In the genomic region with DNA sequence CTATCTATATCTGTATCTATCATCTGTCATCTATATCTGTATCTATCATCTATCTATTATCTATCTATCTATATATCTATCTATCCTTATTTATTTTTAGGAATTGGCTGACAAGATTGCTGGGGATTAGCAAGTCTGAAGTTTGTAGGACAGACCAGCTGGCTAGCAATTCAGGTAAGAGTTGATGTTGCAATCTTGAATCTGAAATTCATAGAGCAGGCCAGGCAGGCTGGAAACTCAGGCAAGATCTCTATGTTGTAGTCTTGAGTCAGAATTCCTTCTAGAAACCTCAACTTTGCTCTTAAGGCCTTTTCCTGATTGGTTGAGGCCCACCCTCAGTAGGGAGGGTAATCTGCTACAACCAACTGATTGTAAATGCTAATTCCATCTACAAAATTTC, we compare ENCODE assay signal across 14 cellular contexts.
"Had no signal": no experiment of that assay in that cellular context is flagged by ENCODE, and none has a peak within 500 bp of the region (broad histone marks: within the 10 kb centered on the region; RNA-seq: fewer than 3 reads in every experiment).

No MANE protein-coding gene starts in this region.

- DNase-seq: activated naive CD8-positive, alpha-beta T cell treated with anti-CD3 and anti-CD28 coated beads for 36 hours; foreskin keratinocyte; nephron progenitor cell; occipital lobe; T-cell; T-helper 9 cell; testis had no signal

- FAIRE-seq: astrocyte, endometrium had no signal

- H3K27me3 ChIP-seq: cardiac muscle cell, foreskin keratinocyte, right atrium auricular region, testis had no signal

- H3K4me1 ChIP-seq: foreskin keratinocyte, right atrium auricular region, testis had no signal

- H3K27ac ChIP-seq: cardiac muscle cell, foreskin keratinocyte, right atrium auricular region, testis had no signal

- H3K36me3 ChIP-seq: cardiac muscle cell, right atrium auricular region had no signal

- H3K4me3 ChIP-seq: cardiac muscle cell, lung, right atrium auricular region, skin epidermis, testis had no signal

- H3K9me3 ChIP-seq: right atrium auricular region, testis had no signal

- ATAC-seq: activated CD4-positive, CD25-positive, alpha-beta regulatory T cell treated with anti-CD3 and anti-CD28 coated beads, Interleukin-2, amount 50 U/mL, for 24 hours; foreskin keratinocyte; T-cell had no signal
